ENCODE assay signal across 17 cellular contexts in genomic region chr1:160363010-160363409, GRCh38. TPM values are rescaled to one million over a fixed set of nuclear protein-coding genes. Genes with fewer than 3 reads are reported as not detected.
DNase-seq lines count a peak whose midpoint lies in the region; ATAC-seq, FAIRE-seq and TF ChIP-seq lines count a peak whose summit lies in the region.
"Had no signal": no experiment of that assay in that cellular context is flagged by ENCODE, and none has a peak within 500 bp of the region (broad histone marks: within the 10 kb centered on the region; RNA-seq: fewer than 3 reads in every experiment).

No MANE protein-coding gene starts in this region.

- DNase-seq in cardiac muscle cell (ENCODE audit: low read depth in 1 of 2, low spot score in 1 of 2) = no peak
- DNase-seq in cardiac septum (ENCODE audit: low spot score) = no peak
- DNase-seq in NCI-H69 (lab: John Stamatoyannopoulos, UW) = peak; percentile 76
- DNase-seq in H1 (ENCODE audit: low read depth in 1 of 2, low spot score in 2 of 2) = no peak
- no peak for DNase-seq in OCI-LY7 (ENCODE audit: low spot score)
- no peak for DNase-seq in NCI-H2107 (lab: John Stamatoyannopoulos, UW)
- no peak for DNase-seq in uterus
- DNase-seq: activated CD4-positive, alpha-beta T cell treated with anti-CD3 and anti-CD28 coated beads, Interleukin-2, amount 50 U/mL, for 1 hour; NCI-H1436; NCI-H526 treated with DMSO at 0.1 percent for 48 hours; pancreas; stimulated activated naive CD4-positive, alpha-beta T cell treated with Interleukin-2 at 50 U/mL for 16 hours had no signal

- peak overlapping the region; percentile 67 for H4K91ac ChIP-seq in H1 (replicated peaks; ENCODE audit: insufficient read length, low read length)

- peak overlapping the region; percentile 97 for H2BK12ac ChIP-seq in H1 (ENCODE audit: low read depth, low read length)

- 83% methylated on average over 5 of the region's 5 CpGs; no CpG with 5 or more reads in 1 of the 2 experiments for WGBS in H1 (ENCODE audit: extremely low coverage in 1 of 2, insufficient coverage in 1 of 2, insufficient read length in 1 of 2, insufficient replicate concordance in 2 of 2, low coverage in 1 of 2, low lambda C conversion rate in 2 of 2, missing lambda C conversion rate in 1 of 2), 2 experiments

- H3K27me3 ChIP-seq in cardiac muscle cell = no peaks in the 10 kb centered on the region
- H3K27me3 ChIP-seq in H1 (replicated peaks in 1 of 4; ENCODE audit: control insufficient read depth in 3 of 4, extremely low read depth in 1 of 4, insufficient read depth in 3 of 4, low read length in 3 of 4) = no peaks in the 10 kb centered on the region
- no peaks in the 10 kb centered on the region for H3K27me3 ChIP-seq in uterus
- H3K27me3 ChIP-seq: pancreas had no signal

- no peaks in the 10 kb centered on the region for H4K20me1 ChIP-seq in H1 (replicated peaks in 1 of 2; ENCODE audit: control insufficient read depth in 1 of 2, insufficient read depth in 2 of 2, low read length in 2 of 2)
- H4K20me1 ChIP-seq in OCI-LY7 (ENCODE audit: insufficient read depth, low read length) = no peaks in the 10 kb centered on the region

- peak overlapping the region; percentile 83 for H3K4ac ChIP-seq in H1 (replicated peaks; ENCODE audit: insufficient read length, low read depth, low read length)

- H2BK20ac ChIP-seq in H1 (ENCODE audit: low read length) = 0 out of 2 replicates have a peak overlapping the region, but pooled peaks have one; percentile 73

- CTCF ChIA-PET in H1 (lab: Charles Lee; ENCODE audit: partially characterized antibody) (interaction anchor here (0.5 to 26.0 kb wide), 11 partner anchors 10 to 109 kb away, joined by 3 to 683 read pairs (median 4); no protein-coding TSS in a partner anchor), OCI-LY7 (lab: Charles Lee; ENCODE audit: unreplicated experiment) (interaction anchor here (1.5 kb wide), 1 partner anchor 12 kb away, joined by 3 read pairs; no protein-coding TSS in a partner anchor)

- H3K4me2 ChIP-seq in H1 (ENCODE audit: insufficient read depth in 1 of 2, low read depth in 2 of 2, low read length in 2 of 2) (no peak overlapping the region), OCI-LY7 (ENCODE audit: low read length) (no peak overlapping the region)
- H3K4me2 ChIP-seq: KMS-11 had no signal

- no peak for ATAC-seq in HG03196 (IDR thresholded peaks at IDR 0.05; ENCODE audit: unreplicated experiment)
- ATAC-seq: pancreas had no signal

- POLR2A ChIA-PET in H1 (lab: Charles Lee; ENCODE audit: partially characterized antibody) (interaction anchor here (0.6 to 17.2 kb wide), 13 partner anchors 11 to 318 kb away, joined by 3 to 244 read pairs (median 5); partner anchors contain the start of genes DCAF8, PEX19 and VANGL2), OCI-LY7 (lab: Charles Lee) (interaction anchor here (1.1 to 1.9 kb wide), 5 partner anchors 11 to 267 kb away, joined by 3 to 7 read pairs (median 3); no protein-coding TSS in a partner anchor)

- H4K8ac ChIP-seq in H1 (ENCODE audit: extremely low read depth, insufficient read depth, low read length) = no peak overlapping the region; the same call in 1 of the 2 replicates

- no TSS peak for BruUV-seq in OCI-LY7 (replicated peaks; lab: Mats Ljungman, UMichigan)

- H3K36me3 ChIP-seq in cardiac muscle cell (no peaks in the 10 kb centered on the region), H1 (ENCODE audit: control insufficient read depth in 2 of 4, insufficient read depth in 4 of 4, low read length in 3 of 4) (peaks cover 2 to 8% (median 6%) of the 10 kb centered on the region in 4 experiments; a peak in 6 of 8 replicates), OCI-LY7 (ENCODE audit: insufficient read depth, low read length) (peaks cover 25% of the 10 kb centered on the region; the same call in 1 of the 2 replicates), uterus (no peaks in the 10 kb centered on the region)

- H2BK15ac ChIP-seq in H1 (ENCODE audit: low read length) = no peak overlapping the region; the same call in 1 of the 2 replicates

- H3K27ac ChIP-seq in cardiac muscle cell (peak overlapping the region; percentile 67), H1 (ENCODE audit: low read depth, low read length) (no peak overlapping the region), OCI-LY7 (ENCODE audit: low read depth, low read length, poor library complexity, severe bottlenecking) (no peak overlapping the region), uterus (no peak overlapping the region)
- H3K27ac ChIP-seq: KMS-11, pancreas had no signal

- H2AK5ac ChIP-seq in H1 (ENCODE audit: low read depth, low read length) = no peak overlapping the region; the same call in 1 of the 2 replicates

- TF ChIP-seq CTCF in cardiac muscle cell (IDR thresholded peaks at IDR 0.05; ENCODE audit: low read depth, low read length) (no peak), H1 (IDR thresholded peaks at IDR 0.05; ENCODE audit: control extremely low read depth in 1 of 3, insufficient read depth in 1 of 3, low read depth in 1 of 3, low read length in 3 of 3) (no peak), OCI-LY7 (conservative IDR thresholded peaks at IDR 0.05; ENCODE audit: low read length) (no peak), uterus (IDR thresholded peaks at IDR 0.05) (no peak)

- H3K79me1 ChIP-seq in H1 (ENCODE audit: low read depth, low read length) = no peaks in the 10 kb centered on the region

- TF ChIP-seq POLR2A in H1 (IDR thresholded peaks at IDR 0.05; ENCODE audit: control extremely low read depth in 1 of 2, low read depth in 2 of 2, low read length in 2 of 2) (no peak), uterus (IDR thresholded peaks at IDR 0.05) (no peak)

- no peak overlapping the region for H3K9ac ChIP-seq in H1 (replicated peaks in 1 of 4; ENCODE audit: extremely low read depth in 1 of 4, low read depth in 3 of 4, low read length in 3 of 4)
- H3K9ac ChIP-seq: KMS-11 had no signal

- H2BK120ac ChIP-seq in H1 (replicated peaks; ENCODE audit: low read depth, low read length) = peak overlapping the region; percentile 18

- H2AFZ ChIP-seq in H1 (ENCODE audit: low read length) = no peak overlapping the region
- no peak overlapping the region for H2AFZ ChIP-seq in OCI-LY7 (ENCODE audit: low read length)

- FAIRE-seq in H1 (lab: Jason Lieb, UNC) = no peak
- FAIRE-seq: frontal cortex, islet of Langerhans, pancreas had no signal

- H3K9me3 ChIP-seq in cardiac muscle cell (ENCODE audit: low read depth) = no peaks in the 10 kb centered on the region
- no peaks in the 10 kb centered on the region for H3K9me3 ChIP-seq in H1 (ENCODE audit: insufficient read depth in 2 of 2, low read depth in 1 of 2, low read length in 1 of 2)
- H3K9me3 ChIP-seq in OCI-LY7 (ENCODE audit: low read length) = no peaks in the 10 kb centered on the region
- H3K9me3 ChIP-seq in uterus = no peaks in the 10 kb centered on the region
- H3K9me3 ChIP-seq: pancreas had no signal

- 0 out of 2 replicates have a peak, but pooled peaks cover 1% of the 10 kb centered on the region for H3K23me2 ChIP-seq in H1 (ENCODE audit: low read depth, low read length)

- intact Hi-C loops in cardiac septum (cut with DNase I) (no loop called here), OCI-LY7 (cut with micrococcal nuclease; ENCODE audit: unreplicated experiment) (no loop called here), uterus (cut with DNase I; ENCODE audit: low total_unique reads) (no loop called here)

- H3K14ac ChIP-seq in H1 (ENCODE audit: insufficient read length) = no peak overlapping the region

- peak overlapping the region; percentile 95; the same call in 1 of the 2 replicates for H2BK5ac ChIP-seq in H1 (ENCODE audit: low read depth, low read length)

- H3K4me3 ChIP-seq in cardiac muscle cell (no peak overlapping the region), H1 (ENCODE audit: extremely low read depth in 1 of 4, insufficient read depth in 2 of 4, low read depth in 3 of 4, low read length in 4 of 4) (no peak overlapping the region), OCI-LY7 (ENCODE audit: low read depth, low read length, poor library complexity, severe bottlenecking) (no peak overlapping the region), uterus (no peak overlapping the region)
- H3K4me3 ChIP-seq: pancreas had no signal

- no peak overlapping the region for H3K56ac ChIP-seq in H1 (replicated peaks; ENCODE audit: insufficient read length, low read depth, low read length)

- no peak for TF ChIP-seq RAD21 in H1 (IDR thresholded peaks at IDR 0.05 in 1 of 2, conservative IDR thresholded peaks at IDR 0.05 in 1 of 2; ENCODE audit: low read depth in 2 of 2, low read length in 2 of 2)

- no peak for TF ChIP-seq EP300 in H1 (IDR thresholded peaks at IDR 0.05; ENCODE audit: borderline replicate concordance in 1 of 2, low read depth in 2 of 2, low read length in 2 of 2)

- peak overlapping the region; percentile 33; the same call in 1 of the 2 replicates for H3K18ac ChIP-seq in H1 (ENCODE audit: extremely low read depth, low read length)

- no peak overlapping the region for H3K23ac ChIP-seq in H1 (ENCODE audit: insufficient read length)

- H3K4me1 ChIP-seq in cardiac muscle cell (ENCODE audit: low read depth) (peaks cover 16% of the 10 kb centered on the region), H1 (replicated peaks in 1 of 4; ENCODE audit: control insufficient read depth in 3 of 4, insufficient read depth in 4 of 4, low read length in 3 of 4) (peaks cover 3 to 8% (median 4%) of the 10 kb centered on the region in 4 experiments; a peak in 6 of 7 replicates), OCI-LY7 (ENCODE audit: insufficient read depth, low read length, poor library complexity, severe bottlenecking) (no peaks in the 10 kb centered on the region), uterus (no peaks in the 10 kb centered on the region)
- H3K4me1 ChIP-seq: pancreas had no signal

- H3K9me2 ChIP-seq in OCI-LY7 (ENCODE audit: insufficient read depth, low read length) = no peaks in the 10 kb centered on the region

- H4K5ac ChIP-seq in H1 (ENCODE audit: insufficient read length, low read depth, low read length) = peak overlapping the region; percentile 59

- H3K79me2 ChIP-seq in H1 (ENCODE audit: control insufficient read depth in 1 of 2, insufficient read depth in 2 of 2, low read length in 2 of 2) (no peaks in the 10 kb centered on the region), OCI-LY7 (ENCODE audit: insufficient read depth, low read depth, low read length) (no peaks in the 10 kb centered on the region)

RNA-seq across cellular contexts. Expression of gene NHLH1, which starts 3.9 kb away (rescaled TPM):
- total RNA-seq in cardiac muscle cell (0.11 and 0.12 TPM in 2 replicates), cardiac septum (not detected), OCI-LY7 (2022) (0.65 and 0.68 TPM in 2 replicates), uterus (not detected)
- polyA plus RNA-seq in cardiac muscle cell (1.6 TPM in 1 of 2 replicates, not detected in the other), H1 (2011; rRNA removed) (0.91 and 1.2 TPM in 2 replicates)
- 0.39 and 0.48 TPM in 2 replicates for total RNA-seq in H1 (2021; fragmentation: NEBNext Ultra II Directional; extraction: Animal tissue kit (Norgen Biotek cat#: 25700))
- 0.75 TPM for polyA plus RNA-seq in H1 (2011; cell fraction: cytosol; rRNA removed)
- polyA plus RNA-seq in H1 (2011; cell fraction: nucleus; rRNA removed) = 2.0 TPM
- polyA plus RNA-seq in H1 (2012, experiment 1 of 2) = 0.61 to 0.89 TPM (median 0.72 TPM) in 4 replicates
- 0.30 TPM for polyA plus RNA-seq in H1 (2012, experiment 2 of 2)
- polyA plus RNA-seq in H1 (2013, experiment 1 of 2) = 0.59 TPM
- polyA plus RNA-seq in H1 (2013, experiment 2 of 2) = 0.46 TPM
- 0.27 and 0.98 TPM in 2 replicates for polyA minus RNA-seq in H1 (2011; rRNA and poly(A)+ RNA removed)
- polyA minus RNA-seq in H1 (2011; cell fraction: cytosol; rRNA and poly(A)+ RNA removed) = not detected
- 0.80 TPM for polyA minus RNA-seq in H1 (2011; cell fraction: nucleus; rRNA and poly(A)+ RNA removed)
- 0.26 and 0.63 TPM in 2 replicates for total RNA-seq in OCI-LY7 (2014; rRNA removed; shearing (Covaris generic))
- total RNA-seq: pancreas, skeletal muscle tissue had no signal

RNA-seq across cellular contexts. Expression of gene NCSTN, which starts 19.8 kb away (rescaled TPM):
- total RNA-seq in cardiac muscle cell (55.4 and 65.8 TPM in 2 replicates), cardiac septum (53.7 TPM), OCI-LY7 (2022) (55.5 and 60.7 TPM in 2 replicates), uterus (10 to 100 TPM; 18.2 to 69.1 (median 56.4) TPM)
- polyA plus RNA-seq in cardiac muscle cell (97.8 and 113 TPM in 2 replicates), H1 (2011; rRNA removed) (115 and 125 TPM in 2 replicates)
- 64.7 and 70.1 TPM in 2 replicates for total RNA-seq in H1 (2021; fragmentation: NEBNext Ultra II Directional; extraction: Animal tissue kit (Norgen Biotek cat#: 25700))
- 102 TPM for polyA plus RNA-seq in H1 (2011; cell fraction: cytosol; rRNA removed)
- 156 TPM for polyA plus RNA-seq in H1 (2011; cell fraction: nucleus; rRNA removed)
- 65.3 to 79.1 TPM (median 68.2 TPM) in 4 replicates for polyA plus RNA-seq in H1 (2012, experiment 1 of 2)
- 47.5 TPM for polyA plus RNA-seq in H1 (2012, experiment 2 of 2)
- polyA plus RNA-seq in H1 (2013, experiment 1 of 2) = 139 TPM
- 132 TPM for polyA plus RNA-seq in H1 (2013, experiment 2 of 2)
- 118 and 137 TPM in 2 replicates for polyA minus RNA-seq in H1 (2011; rRNA and poly(A)+ RNA removed)
- polyA minus RNA-seq in H1 (2011; cell fraction: cytosol; rRNA and poly(A)+ RNA removed) = 34.7 TPM
- polyA minus RNA-seq in H1 (2011; cell fraction: nucleus; rRNA and poly(A)+ RNA removed) = 66.9 TPM
- 32.0 and 44.8 TPM in 2 replicates for total RNA-seq in OCI-LY7 (2014; rRNA removed; shearing (Covaris generic))

RNA-seq across cellular contexts. Expression of gene COPA, which starts 20.0 kb away (rescaled TPM):
- total RNA-seq in cardiac muscle cell (115 and 129 TPM in 2 replicates), cardiac septum (118 TPM), OCI-LY7 (2022) (138 and 147 TPM in 2 replicates), uterus (100 to 1,000 TPM in 2 of 4 donors, 10 to 100 TPM in 2; 71.2 to 211 (median 130) TPM)
- polyA plus RNA-seq in cardiac muscle cell (139 and 157 TPM in 2 replicates), H1 (2011; rRNA removed) (56.4 and 78.2 TPM in 2 replicates)
- 115 TPM in 2 replicates for total RNA-seq in H1 (2021; fragmentation: NEBNext Ultra II Directional; extraction: Animal tissue kit (Norgen Biotek cat#: 25700))
- 88.6 TPM for polyA plus RNA-seq in H1 (2011; cell fraction: cytosol; rRNA removed)
- polyA plus RNA-seq in H1 (2011; cell fraction: nucleus; rRNA removed) = 66.2 TPM
- 69.4 to 92.6 TPM (median 83.5 TPM) in 4 replicates for polyA plus RNA-seq in H1 (2012, experiment 1 of 2)
- polyA plus RNA-seq in H1 (2012, experiment 2 of 2) = 17.5 TPM
- 71.0 TPM for polyA plus RNA-seq in H1 (2013, experiment 1 of 2)
- polyA plus RNA-seq in H1 (2013, experiment 2 of 2) = 63.2 TPM
- 207 and 312 TPM in 2 replicates for polyA minus RNA-seq in H1 (2011; rRNA and poly(A)+ RNA removed)
- polyA minus RNA-seq in H1 (2011; cell fraction: cytosol; rRNA and poly(A)+ RNA removed) = 114 TPM
- 92.1 TPM for polyA minus RNA-seq in H1 (2011; cell fraction: nucleus; rRNA and poly(A)+ RNA removed)
- total RNA-seq in OCI-LY7 (2014; rRNA removed; shearing (Covaris generic)) = 74.2 and 93.0 TPM in 2 replicates

RNA-seq across cellular contexts. Expression of gene VANGL2, which starts 37.4 kb away (rescaled TPM):
- total RNA-seq in cardiac muscle cell = 14.1 and 24.6 TPM in 2 replicates
- polyA plus RNA-seq in cardiac muscle cell = 15.2 and 22.0 TPM in 2 replicates
- 1.4 TPM for total RNA-seq in cardiac septum
- 62.5 TPM in 2 replicates for total RNA-seq in H1 (2021; fragmentation: NEBNext Ultra II Directional; extraction: Animal tissue kit (Norgen Biotek cat#: 25700))
- 112 and 118 TPM in 2 replicates for polyA plus RNA-seq in H1 (2011; rRNA removed)
- 75.0 TPM for polyA plus RNA-seq in H1 (2011; cell fraction: cytosol; rRNA removed)
- polyA plus RNA-seq in H1 (2011; cell fraction: nucleus; rRNA removed) = 107 TPM
- 42.1 to 48.3 TPM (median 44.3 TPM) in 4 replicates for polyA plus RNA-seq in H1 (2012, experiment 1 of 2)
- polyA plus RNA-seq in H1 (2012, experiment 2 of 2) = 34.6 TPM
- polyA plus RNA-seq in H1 (2013, experiment 1 of 2) = 52.7 TPM
- 58.7 TPM for polyA plus RNA-seq in H1 (2013, experiment 2 of 2)
- polyA minus RNA-seq in H1 (2011; rRNA and poly(A)+ RNA removed) = 62.0 and 65.0 TPM in 2 replicates
- 27.4 TPM for polyA minus RNA-seq in H1 (2011; cell fraction: cytosol; rRNA and poly(A)+ RNA removed)
- 26.2 TPM for polyA minus RNA-seq in H1 (2011; cell fraction: nucleus; rRNA and poly(A)+ RNA removed)
- 1.5 and 2.6 TPM in 2 replicates for total RNA-seq in OCI-LY7 (2014; rRNA removed; shearing (Covaris generic))
- total RNA-seq in OCI-LY7 (2022) = 1.5 and 2.9 TPM in 2 replicates
- 10 to 100 TPM in 1 of 4 donors, 1 to 10 TPM in 2, under 1 TPM in 1; 0.26 to 14.1 (median 4.7) TPM for total RNA-seq in uterus
